ENCODE assay signal across 1 cellular context in the genomic region with DNA sequence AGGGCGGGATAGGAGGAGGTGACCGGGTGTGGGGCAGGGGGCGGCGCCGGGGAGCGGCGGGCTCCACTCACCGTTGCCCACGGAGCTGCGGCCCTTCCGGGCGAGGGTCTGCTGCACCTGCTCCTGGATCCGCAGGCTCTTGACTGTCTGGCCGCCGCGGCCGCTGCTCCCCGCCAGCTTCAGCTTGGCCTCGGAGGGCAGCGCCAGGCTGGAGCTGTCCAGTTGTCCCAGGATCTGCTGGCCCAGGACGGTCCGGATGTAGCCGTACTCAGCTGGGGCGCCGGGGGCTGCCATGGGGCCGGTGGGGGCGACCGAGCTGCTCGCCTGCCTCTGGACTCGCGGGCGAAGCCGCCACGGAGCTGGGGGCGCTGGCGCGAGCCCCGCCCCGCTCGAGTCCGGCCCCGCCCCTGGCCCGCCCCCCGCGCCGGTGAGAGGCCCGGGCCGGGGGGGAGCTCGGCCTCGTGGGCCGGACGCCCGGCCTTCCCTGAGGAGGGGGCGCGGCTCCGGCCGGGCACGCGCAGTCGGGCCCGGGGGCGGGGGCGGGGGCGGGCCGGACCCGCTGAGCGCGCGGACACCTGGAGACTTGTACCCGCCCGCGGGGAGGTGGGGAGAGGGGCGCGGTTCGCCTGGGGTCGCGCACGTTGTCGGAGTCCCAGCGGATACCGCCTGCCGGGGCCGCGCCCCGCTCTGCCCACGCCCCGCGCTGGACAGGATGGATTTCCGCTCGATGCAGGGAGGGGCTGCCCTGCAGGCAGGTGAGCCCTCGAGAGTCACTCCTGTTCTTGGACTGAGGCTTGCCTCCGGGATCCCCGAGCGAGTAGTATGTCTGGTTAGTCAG.
TF ChIP-seq lines count a peak whose summit lies in the region.

A gene (minus strand): TSS at position 340 of the 838 bp plus-strand sequence. CDS start 46 bp downstream, at position 294.

TF ChIP-seq in WTC11, 78 proteins besides CTCF, POLR2A, EP300 and RAD21 (continued from another document):
- TF ChIP-seq, protein P1, sequence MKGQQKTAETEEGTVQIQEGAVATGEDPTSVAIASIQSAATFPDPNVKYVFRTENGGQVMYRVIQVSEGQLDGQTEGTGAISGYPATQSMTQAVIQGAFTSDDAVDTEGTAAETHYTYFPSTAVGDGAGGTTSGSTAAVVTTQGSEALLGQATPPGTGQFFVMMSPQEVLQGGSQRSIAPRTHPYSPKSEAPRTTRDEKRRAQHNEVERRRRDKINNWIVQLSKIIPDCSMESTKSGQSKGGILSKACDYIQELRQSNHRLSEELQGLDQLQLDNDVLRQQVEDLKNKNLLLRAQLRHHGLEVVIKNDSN (CRISPR knock-in tag; IDR thresholded peaks at IDR 0.05): peak; percentile 24; the same call in 1 of the 2 replicates
- TF ChIP-seq, protein P2, sequence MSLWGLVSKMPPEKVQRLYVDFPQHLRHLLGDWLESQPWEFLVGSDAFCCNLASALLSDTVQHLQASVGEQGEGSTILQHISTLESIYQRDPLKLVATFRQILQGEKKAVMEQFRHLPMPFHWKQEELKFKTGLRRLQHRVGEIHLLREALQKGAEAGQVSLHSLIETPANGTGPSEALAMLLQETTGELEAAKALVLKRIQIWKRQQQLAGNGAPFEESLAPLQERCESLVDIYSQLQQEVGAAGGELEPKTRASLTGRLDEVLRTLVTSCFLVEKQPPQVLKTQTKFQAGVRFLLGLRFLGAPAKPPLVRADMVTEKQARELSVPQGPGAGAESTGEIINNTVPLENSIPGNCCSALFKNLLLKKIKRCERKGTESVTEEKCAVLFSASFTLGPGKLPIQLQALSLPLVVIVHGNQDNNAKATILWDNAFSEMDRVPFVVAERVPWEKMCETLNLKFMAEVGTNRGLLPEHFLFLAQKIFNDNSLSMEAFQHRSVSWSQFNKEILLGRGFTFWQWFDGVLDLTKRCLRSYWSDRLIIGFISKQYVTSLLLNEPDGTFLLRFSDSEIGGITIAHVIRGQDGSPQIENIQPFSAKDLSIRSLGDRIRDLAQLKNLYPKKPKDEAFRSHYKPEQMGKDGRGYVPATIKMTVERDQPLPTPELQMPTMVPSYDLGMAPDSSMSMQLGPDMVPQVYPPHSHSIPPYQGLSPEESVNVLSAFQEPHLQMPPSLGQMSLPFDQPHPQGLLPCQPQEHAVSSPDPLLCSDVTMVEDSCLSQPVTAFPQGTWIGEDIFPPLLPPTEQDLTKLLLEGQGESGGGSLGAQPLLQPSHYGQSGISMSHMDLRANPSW (CRISPR knock-in tag; conservative IDR thresholded peaks at IDR 0.05; ENCODE audit: low read depth): no peak
- TF ChIP-seq, protein P3, sequence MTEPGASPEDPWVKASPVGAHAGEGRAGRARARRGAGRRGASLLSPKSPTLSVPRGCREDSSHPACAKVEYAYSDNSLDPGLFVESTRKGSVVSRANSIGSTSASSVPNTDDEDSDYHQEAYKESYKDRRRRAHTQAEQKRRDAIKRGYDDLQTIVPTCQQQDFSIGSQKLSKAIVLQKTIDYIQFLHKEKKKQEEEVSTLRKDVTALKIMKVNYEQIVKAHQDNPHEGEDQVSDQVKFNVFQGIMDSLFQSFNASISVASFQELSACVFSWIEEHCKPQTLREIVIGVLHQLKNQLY (CRISPR knock-in tag; IDR thresholded peaks at IDR 0.05): no peak
- TF ChIP-seq TEAD1 (CRISPR knock-in tag; IDR thresholded peaks at IDR 0.05): 0 out of 2 replicates have a peak, but pooled peaks have one; percentile 21
- TF ChIP-seq, protein P4, sequence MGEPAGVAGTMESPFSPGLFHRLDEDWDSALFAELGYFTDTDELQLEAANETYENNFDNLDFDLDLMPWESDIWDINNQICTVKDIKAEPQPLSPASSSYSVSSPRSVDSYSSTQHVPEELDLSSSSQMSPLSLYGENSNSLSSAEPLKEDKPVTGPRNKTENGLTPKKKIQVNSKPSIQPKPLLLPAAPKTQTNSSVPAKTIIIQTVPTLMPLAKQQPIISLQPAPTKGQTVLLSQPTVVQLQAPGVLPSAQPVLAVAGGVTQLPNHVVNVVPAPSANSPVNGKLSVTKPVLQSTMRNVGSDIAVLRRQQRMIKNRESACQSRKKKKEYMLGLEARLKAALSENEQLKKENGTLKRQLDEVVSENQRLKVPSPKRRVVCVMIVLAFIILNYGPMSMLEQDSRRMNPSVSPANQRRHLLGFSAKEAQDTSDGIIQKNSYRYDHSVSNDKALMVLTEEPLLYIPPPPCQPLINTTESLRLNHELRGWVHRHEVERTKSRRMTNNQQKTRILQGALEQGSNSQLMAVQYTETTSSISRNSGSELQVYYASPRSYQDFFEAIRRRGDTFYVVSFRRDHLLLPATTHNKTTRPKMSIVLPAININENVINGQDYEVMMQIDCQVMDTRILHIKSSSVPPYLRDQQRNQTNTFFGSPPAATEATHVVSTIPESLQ (CRISPR knock-in tag; IDR thresholded peaks at IDR 0.05): no peak
